19 cellular contexts compared by ENCODE assay signal in genomic region chr7:120825152-120825551, GRCh38. TPM values are rescaled to one million over a fixed set of nuclear protein-coding genes. Genes with fewer than 3 reads are reported as not detected.
DNase-seq lines count a peak whose midpoint lies in the region; ATAC-seq and TF ChIP-seq lines count a peak whose summit lies in the region.
"Had no signal": no experiment of that assay in that cellular context is flagged by ENCODE, and none has a peak within 500 bp of the region (broad histone marks: within the 10 kb centered on the region; RNA-seq: fewer than 3 reads in every experiment).

No MANE protein-coding gene starts in this region.

- H3K36me3 ChIP-seq in HEK293 (ENCODE audit: control insufficient read depth in 2 of 2, insufficient read depth in 1 of 2, low read length in 2 of 2): no peaks in the 10 kb centered on the region
- H3K36me3 ChIP-seq: BE2C had no signal

- H3K4me3 ChIP-seq in HEK293 (ENCODE audit: low read depth, low read length): no peak overlapping the region
- H3K4me3 ChIP-seq: GM23338 had no signal

- no peaks in the 10 kb centered on the region for H3K9me3 Mint-ChIP-seq in progenitor cell of endocrine pancreas (ENCODE audit: low read depth)
- H3K9me3 Mint-ChIP-seq: HFFc6 had no signal

- H3K9me3 ChIP-seq in HEK293 (ENCODE audit: control insufficient read depth, insufficient read depth, low read depth, low read length) (no peaks in the 10 kb centered on the region), T-helper 17 cell (ENCODE audit: control insufficient read depth, low read length, poor library complexity, severe bottlenecking) (no peaks in the 10 kb centered on the region)
- H3K9me3 ChIP-seq: BE2C had no signal

- H3K36me3 Mint-ChIP-seq in progenitor cell of endocrine pancreas (ENCODE audit: insufficient read depth) (peaks cover 13% of the 10 kb centered on the region), T-helper 17 cell (ENCODE audit: low read depth) (peaks cover 2% of the 10 kb centered on the region)
- H3K36me3 Mint-ChIP-seq: CD4-positive, CD25-positive, alpha-beta regulatory T cell; CD8-positive, alpha-beta memory T cell; IgD-negative memory B cell had no signal

- CTCF ChIA-PET in HEK293 (lab: Yijun Ruan, JAX): no interaction called here

- ATAC-seq in T-helper 17 cell: no peak
- ATAC-seq in HG03432 (IDR thresholded peaks at IDR 0.05; ENCODE audit: unreplicated experiment): no peak
- ATAC-seq: GM23338 had no signal

- H3K4me1 ChIP-seq in HEK293 (ENCODE audit: control insufficient read depth, insufficient read depth, low read length): peaks cover 20% of the 10 kb centered on the region
- H3K4me1 ChIP-seq: BE2C had no signal

- peak overlapping the region; percentile 86 for H3K27ac Mint-ChIP-seq in progenitor cell of endocrine pancreas
- H3K27ac Mint-ChIP-seq in T-helper 17 cell: no peak overlapping the region
- H3K27ac Mint-ChIP-seq: CD4-positive, CD25-positive, alpha-beta regulatory T cell; CD8-positive, alpha-beta memory T cell; GM23338; HFFc6; IgD-negative memory B cell had no signal

- DNase-seq in NCI-H226 (peak; percentile 11), amniotic epithelial cell (ENCODE audit: low read depth) (peak; percentile 33), progenitor cell of endocrine pancreas (ENCODE audit: low spot score, unreplicated experiment) (no peak), T-helper 17 cell (no peak)
- no peak for DNase-seq in stimulated activated CD4-positive, alpha-beta T cell treated with anti-CD3 and anti-CD28 coated beads, Interleukin-2, amount 100 ng/mL, for 24 hours
- DNase-seq: 8988T; BE2C; C1 segment of cervical spinal cord; CD4-positive, CD25-positive, alpha-beta regulatory T cell; CD8-positive, alpha-beta memory T cell; COR-L47; DMS79 treated with DMSO at 0.1 percent for 48 hours; GF-D8; HCEC 1CT; HFFc6 had no signal

- H3K4me1 Mint-ChIP-seq in progenitor cell of endocrine pancreas (ENCODE audit: low read depth) (peaks cover 27% of the 10 kb centered on the region), T-helper 17 cell (no peaks in the 10 kb centered on the region)
- H3K4me1 Mint-ChIP-seq: CD4-positive, CD25-positive, alpha-beta regulatory T cell; CD8-positive, alpha-beta memory T cell had no signal

- TF ChIP-seq CTCF in HEK293 (tag by site-specific recombination; IDR thresholded peaks at IDR 0.05): no peak
- TF ChIP-seq CTCF in progenitor cell of endocrine pancreas (IDR thresholded peaks at IDR 0.05; ENCODE audit: unreplicated experiment): no peak

- H3K27ac ChIP-seq in HEK293 (ENCODE audit: extremely low read depth, low read depth, low read length): no peak overlapping the region

- H3K27me3 Mint-ChIP-seq in progenitor cell of endocrine pancreas: no peaks in the 10 kb centered on the region
- H3K27me3 Mint-ChIP-seq in T-helper 17 cell: peaks cover 46% of the 10 kb centered on the region
- H3K27me3 Mint-ChIP-seq: CD4-positive, CD25-positive, alpha-beta regulatory T cell had no signal

- no peak overlapping the region for H3K4me3 Mint-ChIP-seq in progenitor cell of endocrine pancreas (ENCODE audit: low read depth)
- no peak overlapping the region for H3K4me3 Mint-ChIP-seq in T-helper 17 cell
- H3K4me3 Mint-ChIP-seq: CD4-positive, CD25-positive, alpha-beta regulatory T cell; CD8-positive, alpha-beta memory T cell; GM23338; HFFc6; IgD-negative memory B cell had no signal

- POLR2A ChIA-PET in HEK293 (lab: Yijun Ruan, JAX): no interaction called here

TF ChIP-seq in HEK293, 187 proteins besides CTCF, POLR2A, EP300 and RAD21:
- TF ChIP-seq SP7 (tag by site-specific recombination; IDR thresholded peaks at IDR 0.05) (no peak), ZNF610 (tag by site-specific recombination; IDR thresholded peaks at IDR 0.05; ENCODE audit: borderline replicate concordance) (no peak), ZFHX2 (tag by site-specific recombination; conservative IDR thresholded peaks at IDR 0.05) (no peak), ZNF423 (tag by site-specific recombination; IDR thresholded peaks at IDR 0.05) (no peak), PRDM6 (tag by site-specific recombination; IDR thresholded peaks at IDR 0.05) (peak; percentile 87), BCL6B (tag by site-specific recombination; IDR thresholded peaks at IDR 0.05) (no peak)

RNA-seq across cellular contexts. Expression of gene TSPAN12, which starts 32.8 kb away (rescaled TPM):
- 23.2 and 25.3 TPM in 2 replicates for total RNA-seq in progenitor cell of endocrine pancreas
- not detected for total RNA-seq in T-helper 17 cell
- total RNA-seq: CD4-positive, CD25-positive, alpha-beta regulatory T cell; CD8-positive, alpha-beta memory T cell had no signal

Comparison
In these comparisons a context has a peak if more than half of its experiments do, and no peak if none do; other contexts are left out.
1. DNase-seq: peak in NCI-H226 (single experiment) and amniotic epithelial cell (single experiment); none in progenitor cell of endocrine pancreas (single experiment), stimulated activated CD4-positive, alpha-beta T cell treated with anti-CD3 and anti-CD28 coated beads, Interleukin-2, amount 100 ng/mL, for 24 hours (0 of 2) and T-helper 17 cell (0 of 3).
2. RNA of gene TSPAN12, which starts 32.8 kb away (total RNA-seq): 23.2 to 25.3 TPM in progenitor cell of endocrine pancreas; not detected in T-helper 17 cell; every median in the first group is over 10 times any median in the second.